In the genomic region with DNA sequence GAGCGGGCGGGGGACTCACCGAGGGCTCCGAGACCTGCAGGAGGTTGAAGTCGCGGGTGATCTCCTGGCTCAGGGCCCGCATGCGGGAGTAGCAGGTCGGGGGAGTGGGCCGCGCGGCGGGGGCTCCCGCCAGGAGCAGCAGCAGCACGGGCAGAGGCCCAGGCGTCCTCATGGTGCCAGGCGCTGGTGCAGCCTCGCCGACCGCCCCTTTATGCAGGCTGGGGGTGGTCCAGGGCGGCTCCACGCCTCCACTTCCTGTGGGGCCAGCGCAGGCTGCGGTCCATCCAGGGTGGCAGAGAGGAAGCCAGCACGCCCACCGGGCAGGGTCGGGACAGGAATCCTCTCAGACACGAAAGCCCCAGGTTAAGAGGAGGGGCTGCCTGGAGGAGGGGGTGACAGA, we compare ENCODE assay signal across 13 cellular contexts.
DNase-seq lines count a peak whose midpoint lies in the region; ATAC-seq lines count a peak whose summit lies in the region.
"Had no signal": no experiment of that assay in that cellular context is flagged by ENCODE, and none has a peak within 500 bp of the region (broad histone marks: within the 10 kb centered on the region; RNA-seq: fewer than 3 reads in every experiment).

A gene with protein sequence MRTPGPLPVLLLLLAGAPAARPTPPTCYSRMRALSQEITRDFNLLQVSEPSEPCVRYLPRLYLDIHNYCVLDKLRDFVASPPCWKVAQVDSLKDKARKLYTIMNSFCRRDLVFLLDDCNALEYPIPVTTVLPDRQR (minus strand): TSS at position 185 of the 400 bp plus-strand sequence. CDS start 13 bp downstream, at position 172.

- H3K4me1 ChIP-seq in HUES6 (ENCODE audit: control insufficient read depth, insufficient read depth, low read length), result peaks cover 12% of the 10 kb centered on the region
- peaks cover 6% of the 10 kb centered on the region for H3K4me1 ChIP-seq in iPS-18a (ENCODE audit: control insufficient read depth, low read depth, low read length)

- H3K36me3 ChIP-seq in HUES6 (ENCODE audit: control insufficient read depth, insufficient read depth, low read length) (no peaks in the 10 kb centered on the region), iPS-18a (ENCODE audit: control insufficient read depth, low read depth, low read length) (no peaks in the 10 kb centered on the region)
- H3K36me3 ChIP-seq: MG63, ovary had no signal

- H3K4me3 ChIP-seq in HUES6 (ENCODE audit: low read depth, low read length), result peak within 1 kb of the TSS; percentile 38
- peak within 1 kb of the TSS; percentile 12 for H3K4me3 ChIP-seq in iPS-18a (ENCODE audit: low read length)
- H3K4me3 ChIP-seq: MG63, ovary had no signal

- no peak within 1 kb of the TSS for H3K27ac Mint-ChIP-seq in stimulated activated memory B cell treated with anti-CD40 and anti-IgM and Interleukin-4, amounts not matched to agents 10 μg/mL and 1 μg/mL and 100 μg/mL, for 72 hours

- H3K4me3 Mint-ChIP-seq in stimulated activated memory B cell treated with anti-CD40 and anti-IgM and Interleukin-4, amounts not matched to agents 10 μg/mL and 1 μg/mL and 100 μg/mL, for 72 hours, result no peak within 1 kb of the TSS

- H3K36me3 Mint-ChIP-seq in stimulated activated memory B cell treated with anti-CD40 and anti-IgM and Interleukin-4, amounts not matched to agents 10 μg/mL and 1 μg/mL and 100 μg/mL, for 72 hours, result no peaks in the 10 kb centered on the region

- peak; percentile 47 for DNase-seq in astrocyte of the hippocampus (ENCODE audit: low read depth, low spot score)
- no peak for DNase-seq in NCI-H2196 (lab: John Stamatoyannopoulos, UW; ENCODE audit: unreplicated experiment)
- no peak for DNase-seq in Kasumi-1 (lab: John Stamatoyannopoulos, UW)
- DNase-seq: activated CD4-positive, alpha-beta T cell treated with anti-CD3 and anti-CD28 coated beads for 48 hours; foreskin melanocyte; MG63; OCI-M1 had no signal

- no peak within 1 kb of the TSS for H3K27ac ChIP-seq in HUES6 (ENCODE audit: low read depth, low read length)
- no peak within 1 kb of the TSS for H3K27ac ChIP-seq in iPS-18a (ENCODE audit: low read length)
- H3K27ac ChIP-seq: ovary had no signal

- peaks cover 4% of the 10 kb centered on the region for H3K9me3 Mint-ChIP-seq in stimulated activated memory B cell treated with anti-CD40 and anti-IgM and Interleukin-4, amounts not matched to agents 10 μg/mL and 1 μg/mL and 100 μg/mL, for 72 hours

- peaks cover 33% of the 10 kb centered on the region for H3K27me3 Mint-ChIP-seq in stimulated activated memory B cell treated with anti-CD40 and anti-IgM and Interleukin-4, amounts not matched to agents 10 μg/mL and 1 μg/mL and 100 μg/mL, for 72 hours

- H3K4me1 Mint-ChIP-seq in stimulated activated memory B cell treated with anti-CD40 and anti-IgM and Interleukin-4, amounts not matched to agents 10 μg/mL and 1 μg/mL and 100 μg/mL, for 72 hours, result no peaks in the 10 kb centered on the region

- H3K9ac ChIP-seq in HUES6 (ENCODE audit: low read length), result no peak within 1 kb of the TSS
- H3K9ac ChIP-seq in iPS-18a (ENCODE audit: low read length), result no peak within 1 kb of the TSS

- H3K27me3 ChIP-seq in HUES6 (ENCODE audit: control insufficient read depth, insufficient read depth, low read length) (peaks cover 6% of the 10 kb centered on the region; the same call in 1 of the 2 replicates), iPS-18a (ENCODE audit: control insufficient read depth, insufficient read depth, low read length) (no peaks in the 10 kb centered on the region)
- H3K27me3 ChIP-seq: MG63, ovary had no signal

- ATAC-seq in stimulated activated memory B cell treated with anti-CD40 and anti-IgM and Interleukin-4, amounts not matched to agents 10 μg/mL and 1 μg/mL and 100 μg/mL, for 72 hours, result peak; percentile 17
- ATAC-seq in GM18861 (IDR thresholded peaks at IDR 0.05; ENCODE audit: unreplicated experiment) (no peak), GM19351 (IDR thresholded peaks at IDR 0.05; ENCODE audit: unreplicated experiment) (no peak)

- no peaks in the 10 kb centered on the region for H3K9me3 ChIP-seq in HUES6 (ENCODE audit: control insufficient read depth, insufficient read depth, low read depth, low read length)
- no peaks in the 10 kb centered on the region for H3K9me3 ChIP-seq in iPS-18a (ENCODE audit: control insufficient read depth, low read depth, low read length)
- H3K9me3 ChIP-seq: MG63, ovary had no signal
